In genomic region chr1:8094481-8095241, GRCh38 we compare ENCODE assay signal across 9 cellular contexts.
DNase-seq lines count a peak whose midpoint lies in the region; ATAC-seq and TF ChIP-seq lines count a peak whose summit lies in the region.
"Had no signal": no experiment of that assay in that cellular context is flagged by ENCODE, and none has a peak within 500 bp of the region (broad histone marks: within the 10 kb centered on the region; RNA-seq: fewer than 3 reads in every experiment).

No MANE protein-coding gene starts in this region.

- H3K9me3 ChIP-seq in liver (ENCODE audit: control insufficient read depth in 4 of 4, low read length in 3 of 4): no peaks in the 10 kb centered on the region

- H3K9ac ChIP-seq in liver (ENCODE audit: low read depth in 1 of 2, low read length in 2 of 2): peak overlapping the region in 1 of 2 donors; percentile 71

- 48% methylated on average over 18 of the region's 18 CpGs for WGBS in liver

- H3K36me3 ChIP-seq in ACC112 (ENCODE audit: insufficient read depth, low read length) (no peaks in the 10 kb centered on the region), liver (ENCODE audit: control insufficient read depth in 4 of 4, insufficient read depth in 3 of 4, low read depth in 1 of 4, low read length in 3 of 4) (no peaks in the 10 kb centered on the region)

- peak; percentile 82 for DNase-seq in H4 (ENCODE audit: low spot score)
- peak; percentile 93 for DNase-seq in astrocyte of the spinal cord (ENCODE audit: low read depth, low spot score)
- no peak for DNase-seq in iPS-NIHi11 (ENCODE audit: low spot score)
- DNase-seq in iPS-NIHi7 (ENCODE audit: extremely low spot score): no peak
- DNase-seq: KBM-7 had no signal

- in situ Hi-C loops in astrocyte of the spinal cord (cut with HindIII; ENCODE audit: low sequenced_read_pairs): no loop called here

- H3K79me2 ChIP-seq in ACC112 (ENCODE audit: control insufficient read depth, insufficient read depth, low read length, unreplicated experiment): no peaks in the 10 kb centered on the region

- no peak for TF ChIP-seq POLR2A in GM18505 (IDR thresholded peaks at IDR 0.05; ENCODE audit: borderline replicate concordance, extremely low read depth, insufficient read depth, insufficient read length)

- H3K27ac ChIP-seq in ACC112 (ENCODE audit: low read depth, low read length): peak overlapping the region; percentile 99
- H3K27ac ChIP-seq in liver (ENCODE audit: low read depth in 1 of 2, low read length in 2 of 2): peak overlapping the region; percentile 68 to 90

- H3K4me1 ChIP-seq in ACC112 (ENCODE audit: control insufficient read depth, insufficient read depth, low read length, unreplicated experiment) (peaks cover 66% of the 10 kb centered on the region), liver (ENCODE audit: control insufficient read depth in 4 of 4, insufficient read depth in 4 of 4, low read length in 3 of 4) (peaks cover 4 to 43% (median 22%) of the 10 kb centered on the region in 4 donors)

- H3K4me3 ChIP-seq in ACC112 (ENCODE audit: low read depth, low read length): no peak overlapping the region
- H3K4me3 ChIP-seq in astrocyte of the spinal cord (ENCODE audit: low read depth, low read length): no peak overlapping the region
- no peak overlapping the region for H3K4me3 ChIP-seq in liver (ENCODE audit: low read depth in 1 of 3, low read length in 3 of 3)

- no peak for ATAC-seq in GM21737 (IDR thresholded peaks at IDR 0.05; ENCODE audit: unreplicated experiment)
- no peak for ATAC-seq in GM18505 (IDR thresholded peaks at IDR 0.05; ENCODE audit: unreplicated experiment)

- no peak for TF ChIP-seq CTCF in astrocyte of the spinal cord (IDR thresholded peaks at IDR 0.05; ENCODE audit: low read depth, low read length)
- TF ChIP-seq CTCF in liver (IDR thresholded peaks at IDR 0.05; ENCODE audit: low read depth, low read length, missing input control): no peak

- TF ChIP-seq RAD21 in liver (IDR thresholded peaks at IDR 0.05): peak; percentile 40 to 51

- H2AFZ ChIP-seq in ACC112 (ENCODE audit: low read length, unreplicated experiment): no peak overlapping the region

- H3K27me3 ChIP-seq in ACC112 (ENCODE audit: insufficient read depth, low read length): no peaks in the 10 kb centered on the region
- no peaks in the 10 kb centered on the region for H3K27me3 ChIP-seq in liver (ENCODE audit: control insufficient read depth in 4 of 4, insufficient read depth in 4 of 4, low read length in 3 of 4)

TF ChIP-seq in liver, 16 proteins besides CTCF, POLR2A, EP300 and RAD21:
- TF ChIP-seq, protein P1, sequence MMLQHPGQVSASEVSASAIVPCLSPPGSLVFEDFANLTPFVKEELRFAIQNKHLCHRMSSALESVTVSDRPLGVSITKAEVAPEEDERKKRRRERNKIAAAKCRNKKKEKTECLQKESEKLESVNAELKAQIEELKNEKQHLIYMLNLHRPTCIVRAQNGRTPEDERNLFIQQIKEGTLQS (IDR thresholded peaks at IDR 0.05): peak; percentile 67
- TF ChIP-seq NR2F2 (IDR thresholded peaks at IDR 0.05) (no peak), TAF1 (conservative IDR thresholded peaks at IDR 0.05) (peak; percentile 22), HNF4A (conservative IDR thresholded peaks at IDR 0.05) (peak; percentile 97 to 99), FOXA1 (IDR thresholded peaks at IDR 0.05) (peak; percentile 57), GABPA (IDR thresholded peaks at IDR 0.05 in 1 of 2, conservative IDR thresholded peaks at IDR 0.05 in 1 of 2) (no peak), HNF4G (IDR thresholded peaks at IDR 0.05) (peak; percentile 81), FOXA2 (IDR thresholded peaks at IDR 0.05) (no peak), ZBTB33 (IDR thresholded peaks at IDR 0.05) (peak; percentile 38), JUND (IDR thresholded peaks at IDR 0.05) (peak; percentile 74 to 83), EGR1 (IDR thresholded peaks at IDR 0.05; ENCODE audit: low read depth in 2 of 2) (no peak), RXRA (IDR thresholded peaks at IDR 0.05) (peak; percentile 81 to 84), YY1 (IDR thresholded peaks at IDR 0.05) (peak; percentile 90), SP1 (IDR thresholded peaks at IDR 0.05) (peak; percentile 86)
- TF ChIP-seq, protein P2, sequence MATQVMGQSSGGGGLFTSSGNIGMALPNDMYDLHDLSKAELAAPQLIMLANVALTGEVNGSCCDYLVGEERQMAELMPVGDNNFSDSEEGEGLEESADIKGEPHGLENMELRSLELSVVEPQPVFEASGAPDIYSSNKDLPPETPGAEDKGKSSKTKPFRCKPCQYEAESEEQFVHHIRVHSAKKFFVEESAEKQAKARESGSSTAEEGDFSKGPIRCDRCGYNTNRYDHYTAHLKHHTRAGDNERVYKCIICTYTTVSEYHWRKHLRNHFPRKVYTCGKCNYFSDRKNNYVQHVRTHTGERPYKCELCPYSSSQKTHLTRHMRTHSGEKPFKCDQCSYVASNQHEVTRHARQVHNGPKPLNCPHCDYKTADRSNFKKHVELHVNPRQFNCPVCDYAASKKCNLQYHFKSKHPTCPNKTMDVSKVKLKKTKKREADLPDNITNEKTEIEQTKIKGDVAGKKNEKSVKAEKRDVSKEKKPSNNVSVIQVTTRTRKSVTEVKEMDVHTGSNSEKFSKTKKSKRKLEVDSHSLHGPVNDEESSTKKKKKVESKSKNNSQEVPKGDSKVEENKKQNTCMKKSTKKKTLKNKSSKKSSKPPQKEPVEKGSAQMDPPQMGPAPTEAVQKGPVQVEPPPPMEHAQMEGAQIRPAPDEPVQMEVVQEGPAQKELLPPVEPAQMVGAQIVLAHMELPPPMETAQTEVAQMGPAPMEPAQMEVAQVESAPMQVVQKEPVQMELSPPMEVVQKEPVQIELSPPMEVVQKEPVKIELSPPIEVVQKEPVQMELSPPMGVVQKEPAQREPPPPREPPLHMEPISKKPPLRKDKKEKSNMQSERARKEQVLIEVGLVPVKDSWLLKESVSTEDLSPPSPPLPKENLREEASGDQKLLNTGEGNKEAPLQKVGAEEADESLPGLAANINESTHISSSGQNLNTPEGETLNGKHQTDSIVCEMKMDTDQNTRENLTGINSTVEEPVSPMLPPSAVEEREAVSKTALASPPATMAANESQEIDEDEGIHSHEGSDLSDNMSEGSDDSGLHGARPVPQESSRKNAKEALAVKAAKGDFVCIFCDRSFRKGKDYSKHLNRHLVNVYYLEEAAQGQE (IDR thresholded peaks at IDR 0.05): peak; percentile 44
- TF ChIP-seq, protein P3, sequence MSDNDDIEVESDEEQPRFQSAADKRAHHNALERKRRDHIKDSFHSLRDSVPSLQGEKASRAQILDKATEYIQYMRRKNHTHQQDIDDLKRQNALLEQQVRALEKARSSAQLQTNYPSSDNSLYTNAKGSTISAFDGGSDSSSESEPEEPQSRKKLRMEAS (IDR thresholded peaks at IDR 0.05): peak; percentile 78
TF ChIP-seq in liver: peak in this region for 12.

Comparison
In these comparisons a context has a peak if more than half of its experiments do, and no peak if none do; other contexts are left out.
1. DNase-seq: peak in H4 (single experiment) and astrocyte of the spinal cord (single experiment); none in iPS-NIHi11 (single experiment) and iPS-NIHi7 (single experiment).